ENCODE assay signal across 8 cellular contexts in genomic region chr5:154445422-154446182, GRCh38. TPM values are rescaled to one million over a fixed set of nuclear protein-coding genes. Genes with fewer than 3 reads are reported as not detected.
DNase-seq lines count a peak whose midpoint lies in the region; ATAC-seq and TF ChIP-seq lines count a peak whose summit lies in the region.

A gene with protein sequence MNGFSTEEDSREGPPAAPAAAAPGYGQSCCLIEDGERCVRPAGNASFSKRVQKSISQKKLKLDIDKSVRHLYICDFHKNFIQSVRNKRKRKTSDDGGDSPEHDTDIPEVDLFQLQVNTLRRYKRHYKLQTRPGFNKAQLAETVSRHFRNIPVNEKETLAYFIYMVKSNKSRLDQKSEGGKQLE (plus strand): TSS chr5:154445997. CDS start chr5:154446605, 608 bp downstream.

- H3K36me3 ChIP-seq in SK-N-SH (replicated peaks in 1 of 2; ENCODE audit: control insufficient read depth in 1 of 2, insufficient read depth in 2 of 2, low read length in 1 of 2) = peaks cover 10 to 24% of the 10 kb centered on the region in 2 experiments

- peak within 1 kb of the TSS; percentile 76 for H3K9ac ChIP-seq in SK-N-SH

- H3K4me3 ChIP-seq in GM08714 (ENCODE audit: low read length) (peak within 1 kb of the TSS; percentile 94), NB4 (ENCODE audit: low read depth, low read length) (peak within 1 kb of the TSS; percentile 76), SK-N-SH (ENCODE audit: low read depth in 2 of 2, low read length in 1 of 2) (peak within 1 kb of the TSS; percentile 96)

- POLR2A ChIA-PET in SK-N-SH (lab: Yijun Ruan, JAX) = no interaction called here

- peaks cover 62% of the 10 kb centered on the region for H3K79me2 ChIP-seq in SK-N-SH (ENCODE audit: insufficient read depth)

- no peak for TF ChIP-seq EP300 in SK-N-SH (IDR thresholded peaks at IDR 0.05; ENCODE audit: borderline replicate concordance in 1 of 2, low read depth in 1 of 2, low read length in 1 of 2)

- TF ChIP-seq POLR2A in NB4 (IDR thresholded peaks at IDR 0.05; ENCODE audit: extremely low read depth, insufficient read length) = peak; percentile 52

- no peaks in the 10 kb centered on the region for H3K9me3 ChIP-seq in SK-N-SH

- peaks cover 31% of the 10 kb centered on the region for H4K20me1 ChIP-seq in SK-N-SH (ENCODE audit: insufficient read depth)

- no peaks in the 10 kb centered on the region for H3K9me2 ChIP-seq in SK-N-SH

- TF ChIP-seq CTCF in NB4 (IDR thresholded peaks at IDR 0.05; ENCODE audit: low read depth, low read length) (no peak), SK-N-SH (IDR thresholded peaks at IDR 0.05) (no peak)

- WGBS in SK-N-SH (ENCODE audit: low lambda C conversion rate) = under 1% methylated on average over 32 of the region's 69 CpGs

- peaks cover 0 to 15% of the 10 kb centered on the region in 2 experiments; a peak in 3 of 4 replicates for H3K4me1 ChIP-seq in SK-N-SH (ENCODE audit: control insufficient read depth in 1 of 2, insufficient read depth in 2 of 2, low read depth in 1 of 2, low read length in 1 of 2)

- DNase-seq in NB4 (ENCODE audit: low read depth) = peak; percentile 93
- peak; percentile 99 for DNase-seq in SK-N-SH
- DNase-seq in activated naive CD4-positive, alpha-beta T cell treated with anti-CD3 and anti-CD28 coated beads, Interleukin-2, amount 50 U/mL, for 16 hours = peak; percentile 97
- DNase-seq in germinal center (ENCODE audit: low spot score) = peak; percentile 100
- DNase-seq in nucleus accumbens (lab: John Stamatoyannopoulos, UW) = peak; percentile 59 to 96 (median 90)
- peak; percentile 96 for DNase-seq in superior temporal gyrus (ENCODE audit: extremely low spot score)

- H2AFZ ChIP-seq in SK-N-SH (ENCODE audit: low read depth) = peak within 1 kb of the TSS; percentile 95

- H3F3A ChIP-seq in SK-N-SH (replicated peaks; ENCODE audit: insufficient read depth) = peaks cover 4% of the 10 kb centered on the region

- peak within 1 kb of the TSS; percentile 96 for H3K4me2 ChIP-seq in SK-N-SH

- CTCF ChIA-PET in SK-N-SH (lab: Yijun Ruan, JAX) = interaction anchor here (0.8 to 2.1 kb wide), 6 partner anchors 10 to 204 kb away, joined by 3 to 6 read pairs (median 4); no protein-coding TSS in a partner anchor

- H3K27me3 ChIP-seq in SK-N-SH (ENCODE audit: insufficient read depth) = no peaks in the 10 kb centered on the region

- no peak for TF ChIP-seq RAD21 in SK-N-SH (IDR thresholded peaks at IDR 0.05; ENCODE audit: low read length)

- H3K27ac ChIP-seq in SK-N-SH (ENCODE audit: low read depth in 2 of 2, low read length in 1 of 2) = peak within 1 kb of the TSS; percentile 68 to 80

- ATAC-seq in HG02571 (IDR thresholded peaks at IDR 0.05; ENCODE audit: unreplicated experiment) = peak; percentile 88

TF ChIP-seq in SK-N-SH, 30 proteins besides CTCF, POLR2A, EP300 and RAD21 (continues in another document):
- TF ChIP-seq, protein P1, sequence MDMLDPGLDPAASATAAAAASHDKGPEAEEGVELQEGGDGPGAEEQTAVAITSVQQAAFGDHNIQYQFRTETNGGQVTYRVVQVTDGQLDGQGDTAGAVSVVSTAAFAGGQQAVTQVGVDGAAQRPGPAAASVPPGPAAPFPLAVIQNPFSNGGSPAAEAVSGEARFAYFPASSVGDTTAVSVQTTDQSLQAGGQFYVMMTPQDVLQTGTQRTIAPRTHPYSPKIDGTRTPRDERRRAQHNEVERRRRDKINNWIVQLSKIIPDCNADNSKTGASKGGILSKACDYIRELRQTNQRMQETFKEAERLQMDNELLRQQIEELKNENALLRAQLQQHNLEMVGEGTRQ (IDR thresholded peaks at IDR 0.05; ENCODE audit: borderline replicate concordance, low read depth, low read length) = no peak
- TF ChIP-seq MAX (IDR thresholded peaks at IDR 0.05; ENCODE audit: low read depth) (no peak), CHD2 (IDR thresholded peaks at IDR 0.05; ENCODE audit: low read length, partially characterized antibody) (peak; percentile 92), GABPA (IDR thresholded peaks at IDR 0.05; ENCODE audit: low read depth) (peak; percentile 84), POLR2AphosphoS5 (IDR thresholded peaks at IDR 0.05; ENCODE audit: low read depth, low read length) (peak; percentile 81), FOXM1 (IDR thresholded peaks at IDR 0.05; ENCODE audit: low read depth) (no peak), REST (IDR thresholded peaks at IDR 0.05; ENCODE audit: low read depth, low read length) (no peak), GATA2 (CRISPR knock-in tag; IDR thresholded peaks at IDR 0.05) (no peak), RCOR1 (IDR thresholded peaks at IDR 0.05; ENCODE audit: low read length) (0 out of 2 replicates have a peak, but pooled peaks have one; percentile 10), RFX5 (IDR thresholded peaks at IDR 0.05; ENCODE audit: low read length) (no peak), MEF2A (IDR thresholded peaks at IDR 0.05; ENCODE audit: borderline replicate concordance, low read depth) (no peak), ELF1 (IDR thresholded peaks at IDR 0.05) (peak; percentile 92), MXI1 (IDR thresholded peaks at IDR 0.05; ENCODE audit: low read depth, low read length) (no peak; the same call in 1 of the 2 replicates), JUND (IDR thresholded peaks at IDR 0.05) (no peak), RXRA (IDR thresholded peaks at IDR 0.05; ENCODE audit: borderline replicate concordance, low read depth) (no peak), FOXJ3 (CRISPR knock-in tag; IDR thresholded peaks at IDR 0.05) (no peak), TCF12 (IDR thresholded peaks at IDR 0.05) (no peak), EZH2phosphoT487 (IDR thresholded peaks at IDR 0.05; ENCODE audit: borderline replicate concordance, low read depth) (no peak)
- TF ChIP-seq, protein P2, sequence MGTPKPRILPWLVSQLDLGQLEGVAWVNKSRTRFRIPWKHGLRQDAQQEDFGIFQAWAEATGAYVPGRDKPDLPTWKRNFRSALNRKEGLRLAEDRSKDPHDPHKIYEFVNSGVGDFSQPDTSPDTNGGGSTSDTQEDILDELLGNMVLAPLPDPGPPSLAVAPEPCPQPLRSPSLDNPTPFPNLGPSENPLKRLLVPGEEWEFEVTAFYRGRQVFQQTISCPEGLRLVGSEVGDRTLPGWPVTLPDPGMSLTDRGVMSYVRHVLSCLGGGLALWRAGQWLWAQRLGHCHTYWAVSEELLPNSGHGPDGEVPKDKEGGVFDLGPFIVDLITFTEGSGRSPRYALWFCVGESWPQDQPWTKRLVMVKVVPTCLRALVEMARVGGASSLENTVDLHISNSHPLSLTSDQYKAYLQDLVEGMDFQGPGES (IDR thresholded peaks at IDR 0.05; ENCODE audit: low read depth, low read length) = peak; percentile 91
- TF ChIP-seq, protein P3, sequence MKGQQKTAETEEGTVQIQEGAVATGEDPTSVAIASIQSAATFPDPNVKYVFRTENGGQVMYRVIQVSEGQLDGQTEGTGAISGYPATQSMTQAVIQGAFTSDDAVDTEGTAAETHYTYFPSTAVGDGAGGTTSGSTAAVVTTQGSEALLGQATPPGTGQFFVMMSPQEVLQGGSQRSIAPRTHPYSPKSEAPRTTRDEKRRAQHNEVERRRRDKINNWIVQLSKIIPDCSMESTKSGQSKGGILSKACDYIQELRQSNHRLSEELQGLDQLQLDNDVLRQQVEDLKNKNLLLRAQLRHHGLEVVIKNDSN (IDR thresholded peaks at IDR 0.05; ENCODE audit: borderline replicate concordance, low read depth) = no peak
- TF ChIP-seq, protein P4, sequence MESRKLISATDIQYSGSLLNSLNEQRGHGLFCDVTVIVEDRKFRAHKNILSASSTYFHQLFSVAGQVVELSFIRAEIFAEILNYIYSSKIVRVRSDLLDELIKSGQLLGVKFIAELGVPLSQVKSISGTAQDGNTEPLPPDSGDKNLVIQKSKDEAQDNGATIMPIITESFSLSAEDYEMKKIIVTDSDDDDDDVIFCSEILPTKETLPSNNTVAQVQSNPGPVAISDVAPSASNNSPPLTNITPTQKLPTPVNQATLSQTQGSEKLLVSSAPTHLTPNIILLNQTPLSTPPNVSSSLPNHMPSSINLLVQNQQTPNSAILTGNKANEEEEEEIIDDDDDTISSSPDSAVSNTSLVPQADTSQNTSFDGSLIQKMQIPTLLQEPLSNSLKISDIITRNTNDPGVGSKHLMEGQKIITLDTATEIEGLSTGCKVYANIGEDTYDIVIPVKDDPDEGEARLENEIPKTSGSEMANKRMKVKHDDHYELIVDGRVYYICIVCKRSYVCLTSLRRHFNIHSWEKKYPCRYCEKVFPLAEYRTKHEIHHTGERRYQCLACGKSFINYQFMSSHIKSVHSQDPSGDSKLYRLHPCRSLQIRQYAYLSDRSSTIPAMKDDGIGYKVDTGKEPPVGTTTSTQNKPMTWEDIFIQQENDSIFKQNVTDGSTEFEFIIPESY (IDR thresholded peaks at IDR 0.05; ENCODE audit: borderline replicate concordance, low read depth) = no peak

RNA-seq across cellular contexts. Expression of the gene that starts here (rescaled TPM):
- 26.6 and 29.1 TPM in 2 replicates for polyA plus RNA-seq in SK-N-SH (2012; rRNA removed)
- polyA plus RNA-seq in SK-N-SH (2012; cell fraction: cytosol; rRNA removed) = 28.6 and 36.0 TPM in 2 replicates
- 22.6 and 31.8 TPM in 2 replicates for polyA plus RNA-seq in SK-N-SH (2012; cell fraction: nucleus; rRNA removed)

Comparison
In these comparisons a context has a peak if more than half of its experiments do, and no peak if none do; other contexts are left out.
1. Peak in every context shown above with its lines: DNase-seq, ATAC-seq, H3K4me3 ChIP-seq and H3K27ac ChIP-seq.